ENCODE assay signal across 14 cellular contexts in the genomic region with DNA sequence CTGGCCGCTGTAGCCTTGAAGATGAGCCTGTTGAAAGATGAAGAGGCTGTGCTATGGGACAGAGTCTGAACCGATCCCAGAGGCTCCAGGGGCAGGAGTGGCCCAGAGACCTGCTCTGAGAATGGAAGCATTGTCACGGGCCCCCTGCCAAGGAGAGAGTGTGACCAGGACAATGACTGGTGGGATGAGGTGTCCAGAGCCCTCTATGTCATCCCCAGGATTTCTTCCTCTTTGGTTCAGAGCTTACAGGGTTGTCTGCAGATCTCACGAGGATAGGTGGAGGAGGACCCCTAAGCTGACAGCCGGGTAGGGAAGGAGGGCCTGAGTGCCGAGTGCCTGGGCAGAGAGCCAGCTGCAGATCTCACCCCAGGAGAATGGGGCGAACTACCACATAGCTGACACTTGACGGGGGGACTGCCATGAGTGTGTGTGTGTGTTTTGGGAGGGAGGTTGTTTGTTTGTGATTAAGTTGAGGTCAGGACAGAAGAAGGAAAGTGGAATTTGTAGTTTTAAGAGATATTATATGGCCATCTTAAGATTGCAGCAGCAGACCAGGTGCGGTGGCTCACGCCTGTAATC. TPM values are rescaled to one million over a fixed set of nuclear protein-coding genes. Genes with fewer than 3 reads are reported as not detected.
A peak's percentile ranks its signal among the peaks of the same experiment; 100 is the strongest.
DNase-seq lines count a peak whose midpoint lies in the region; ATAC-seq and TF ChIP-seq lines count a peak whose summit lies in the region.
"Had no signal": no experiment of that assay in that cellular context is flagged by ENCODE, and none has a peak within 500 bp of the region (broad histone marks: within the 10 kb centered on the region; RNA-seq: fewer than 3 reads in every experiment).

No MANE protein-coding gene starts in this region.

- H3K4me3 ChIP-seq in BLaER1: no peak overlapping the region
- H3K4me3 ChIP-seq in CD8-positive, alpha-beta memory T cell (ENCODE audit: low read length): no peak overlapping the region
- no peak overlapping the region for H3K4me3 ChIP-seq in right atrium auricular region
- H3K4me3 ChIP-seq: breast epithelium had no signal

- peak overlapping the region; percentile 17; the same call in 1 of the 2 replicates for H3K9ac ChIP-seq in BLaER1

- H3K4me1 Mint-ChIP-seq in CD8-positive, alpha-beta memory T cell: peaks cover 61 to 82% (median 74%) of the 10 kb centered on the region in 3 donors
- peaks cover 52% of the 10 kb centered on the region for H3K4me1 Mint-ChIP-seq in activated CD4-positive, alpha-beta memory T cell treated with anti-CD3 and anti-CD28 coated beads for 36 hours (ENCODE audit: low read depth)
- peaks cover 44% of the 10 kb centered on the region for H3K4me1 Mint-ChIP-seq in memory B cell

- CTCF ChIA-PET in CD8-positive, alpha-beta memory T cell (lab: Charles Lee): interaction anchor here (1.6 kb wide), 1 partner anchor 10 kb away, joined by 6 read pairs; no protein-coding TSS in a partner anchor
- CTCF ChIA-PET in activated CD4-positive, alpha-beta memory T cell treated with anti-CD3 and anti-CD28 coated beads for 36 hours (lab: Charles Lee): interaction anchor here (1.9 kb wide), 1 partner anchor 50 kb away, joined by 6 read pairs; no protein-coding TSS in a partner anchor

- H3K27me3 ChIP-seq in BLaER1: no peaks in the 10 kb centered on the region
- H3K27me3 ChIP-seq in CD8-positive, alpha-beta memory T cell (ENCODE audit: insufficient read depth, low read length, poor library complexity, severe bottlenecking): no peaks in the 10 kb centered on the region
- no peaks in the 10 kb centered on the region for H3K27me3 ChIP-seq in right atrium auricular region
- H3K27me3 ChIP-seq: breast epithelium had no signal

- peak overlapping the region; percentile 61 for H3K4me2 ChIP-seq in BLaER1

- intact Hi-C loops in activated CD4-positive, alpha-beta memory T cell treated with anti-CD3 and anti-CD28 coated beads for 36 hours (cut with micrococcal nuclease): no loop called here

- H3K27ac ChIP-seq in BLaER1: peak overlapping the region; percentile 49
- peak overlapping the region; percentile 22 for H3K27ac ChIP-seq in CD8-positive, alpha-beta memory T cell (ENCODE audit: low read depth, low read length)
- H3K27ac ChIP-seq in right atrium auricular region: no peak overlapping the region
- H3K27ac ChIP-seq: breast epithelium had no signal

- peaks cover 0 to 2% of the 10 kb centered on the region in 2 donors for H3K27me3 Mint-ChIP-seq in CD8-positive, alpha-beta memory T cell
- H3K27me3 Mint-ChIP-seq in activated CD4-positive, alpha-beta memory T cell treated with anti-CD3 and anti-CD28 coated beads for 36 hours: no peaks in the 10 kb centered on the region
- no peaks in the 10 kb centered on the region for H3K27me3 Mint-ChIP-seq in memory B cell

- H3K9me3 ChIP-seq in BLaER1 (no peaks in the 10 kb centered on the region), right atrium auricular region (no peaks in the 10 kb centered on the region)
- H3K9me3 ChIP-seq in CD8-positive, alpha-beta memory T cell (ENCODE audit: low read length): no peaks in the 10 kb centered on the region
- H3K9me3 ChIP-seq: breast epithelium had no signal

- peaks cover 100% of the 10 kb centered on the region for H4K20me1 ChIP-seq in BLaER1

- POLR2A ChIA-PET in CD8-positive, alpha-beta memory T cell (lab: Charles Lee): interaction anchor here (1.0 to 1.1 kb wide), 2 partner anchors 22 to 23 kb away, joined by 3 read pairs; no protein-coding TSS in a partner anchor
- POLR2A ChIA-PET in activated CD4-positive, alpha-beta memory T cell treated with anti-CD3 and anti-CD28 coated beads for 36 hours (lab: Charles Lee): no interaction called here

- no peaks in the 10 kb centered on the region for H3K9me3 Mint-ChIP-seq in CD8-positive, alpha-beta memory T cell
- H3K9me3 Mint-ChIP-seq in activated CD4-positive, alpha-beta memory T cell treated with anti-CD3 and anti-CD28 coated beads for 36 hours: no peaks in the 10 kb centered on the region
- H3K9me3 Mint-ChIP-seq in memory B cell: no peaks in the 10 kb centered on the region

- peak overlapping the region in 5 of 7 donors; percentile 5 to 63 (median 44) for H3K4me3 Mint-ChIP-seq in CD8-positive, alpha-beta memory T cell
- no peak overlapping the region for H3K4me3 Mint-ChIP-seq in activated CD4-positive, alpha-beta memory T cell treated with anti-CD3 and anti-CD28 coated beads for 36 hours
- no peak overlapping the region for H3K4me3 Mint-ChIP-seq in memory B cell

- H3K36me3 Mint-ChIP-seq in CD8-positive, alpha-beta memory T cell: peaks cover 3 to 67% (median 15%) of the 10 kb centered on the region in 3 donors
- peaks cover 29% of the 10 kb centered on the region for H3K36me3 Mint-ChIP-seq in activated CD4-positive, alpha-beta memory T cell treated with anti-CD3 and anti-CD28 coated beads for 36 hours
- peaks cover 27% of the 10 kb centered on the region for H3K36me3 Mint-ChIP-seq in memory B cell

- H3K36me3 ChIP-seq in BLaER1 (peaks cover 95% of the 10 kb centered on the region), right atrium auricular region (no peaks in the 10 kb centered on the region)
- H3K36me3 ChIP-seq in CD8-positive, alpha-beta memory T cell (ENCODE audit: insufficient read depth, low read length): peaks cover 13% of the 10 kb centered on the region
- H3K36me3 ChIP-seq: breast epithelium had no signal

- no peak for DNase-seq in CD8-positive, alpha-beta memory T cell
- no peak for DNase-seq in activated CD4-positive, alpha-beta memory T cell treated with anti-CD3 and anti-CD28 coated beads for 36 hours
- DNase-seq in memory B cell (ENCODE audit: low spot score in 2 of 2) (no peak), kidney glomerular epithelial cell (lab: John Stamatoyannopoulos, UW) (no peak), right atrium auricular region (ENCODE audit: low spot score) (no peak), HUDEP-2 (lab: John Stamatoyannopoulos, UW; ENCODE audit: unreplicated experiment in 76 of 76) (no peak), occipital lobe (lab: John Stamatoyannopoulos, UW) (no peak)
- DNase-seq: NCI-H2081; SIG-M5; stimulated activated CD4-positive, alpha-beta T cell treated with anti-CD3 and anti-CD28 coated beads, Interleukin-4, amount 100 ng/mL, for 24 hours; stimulated activated naive CD4-positive, alpha-beta T cell had no signal

- no peak for ATAC-seq in memory B cell (ENCODE audit: low read depth)
- ATAC-seq: HCT116 had no signal

- TF ChIP-seq CTCF in right atrium auricular region (IDR thresholded peaks at IDR 0.05): no peak

- H3K27ac Mint-ChIP-seq in CD8-positive, alpha-beta memory T cell: peak overlapping the region; percentile 79 to 89 (median 84)
- H3K27ac Mint-ChIP-seq in activated CD4-positive, alpha-beta memory T cell treated with anti-CD3 and anti-CD28 coated beads for 36 hours: peak overlapping the region; percentile 35
- peak overlapping the region; percentile 79 for H3K27ac Mint-ChIP-seq in memory B cell

- H3K4me1 ChIP-seq in BLaER1 (peaks cover 61% of the 10 kb centered on the region), right atrium auricular region (no peaks in the 10 kb centered on the region)
- H3K4me1 ChIP-seq in CD8-positive, alpha-beta memory T cell (ENCODE audit: insufficient read depth, low read length): peaks cover 66% of the 10 kb centered on the region
- H3K4me1 ChIP-seq: breast epithelium had no signal

RNA-seq across cellular contexts. Expression of a gene that starts 25.4 kb away (rescaled TPM):
- 100 to 1,000 TPM; 157 to 165 TPM for total RNA-seq in CD8-positive, alpha-beta memory T cell
- polyA plus RNA-seq in CD8-positive, alpha-beta memory T cell: 109 TPM
- 100 to 1,000 TPM; 129 to 138 TPM for total RNA-seq in activated CD4-positive, alpha-beta memory T cell treated with anti-CD3 and anti-CD28 coated beads for 36 hours
- total RNA-seq in right atrium auricular region: 1 to 10 TPM; 4.7 to 7.4 TPM
- total RNA-seq in occipital lobe: 13.3 TPM

Comparison
In these comparisons a context has a peak if more than half of its experiments do, and no peak if none do; other contexts are left out.
1. H3K27ac ChIP-seq: peak in BLaER1 (single experiment) and CD8-positive, alpha-beta memory T cell (single experiment); none in right atrium auricular region (0 of 2).
2. H3K4me3 Mint-ChIP-seq: peak in CD8-positive, alpha-beta memory T cell (5 of 7); none in activated CD4-positive, alpha-beta memory T cell treated with anti-CD3 and anti-CD28 coated beads for 36 hours (single experiment) and memory B cell (single experiment).
3. Peak in every context shown above with its lines, with median percentiles within 50 percentile points of each other: H3K27ac Mint-ChIP-seq.